In the genomic region with DNA sequence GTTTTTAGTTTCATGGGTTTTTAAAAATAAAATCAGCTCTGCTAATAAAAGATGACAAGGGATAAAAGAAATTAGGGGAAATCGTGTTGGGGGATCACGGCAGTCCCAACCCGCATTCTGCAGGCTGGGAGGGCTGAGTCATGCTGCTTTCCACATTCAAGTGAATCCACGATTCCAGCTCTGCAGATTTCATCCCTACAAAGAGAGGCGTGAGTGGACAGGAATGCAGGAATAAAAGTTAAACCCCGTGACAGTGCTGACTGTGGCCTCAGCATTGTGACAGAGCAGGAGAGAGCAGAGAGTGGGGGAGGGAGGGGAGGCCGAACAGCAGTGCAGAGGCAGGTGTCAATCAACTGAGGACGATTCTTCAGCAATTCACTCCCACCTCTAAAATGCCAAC, we compare ENCODE assay signal across 10 cellular contexts.
A peak's percentile ranks its signal among the peaks of the same experiment; 100 is the strongest.
DNase-seq lines count a peak whose midpoint lies in the region; ATAC-seq and TF ChIP-seq lines count a peak whose summit lies in the region.
"Had no signal": no experiment of that assay in that cellular context is flagged by ENCODE, and none has a peak within 500 bp of the region (broad histone marks: within the 10 kb centered on the region; RNA-seq: fewer than 3 reads in every experiment).

No MANE protein-coding gene starts in this region.

- peaks cover 0 to 6% of the 10 kb centered on the region in 2 donors for H3K4me1 ChIP-seq in mucosa of rectum (ENCODE audit: control insufficient read depth in 2 of 2, insufficient read depth in 2 of 2, low read length in 2 of 2)

- no peaks in the 10 kb centered on the region for H3K9me3 ChIP-seq in mucosa of rectum (ENCODE audit: control insufficient read depth in 2 of 2, low read length in 2 of 2)

- peaks cover 17 to 28% of the 10 kb centered on the region in 2 donors for H3K36me3 ChIP-seq in mucosa of rectum (ENCODE audit: control insufficient read depth in 2 of 2, insufficient read depth in 2 of 2, low read length in 2 of 2)

- no peak for ATAC-seq in GM21360 (IDR thresholded peaks at IDR 0.05; ENCODE audit: unreplicated experiment)

- POLR2A ChIA-PET in HEK293T (lab: Yijun Ruan, JAX) = no interaction called here

- CTCF ChIA-PET in HEK293T (lab: Yijun Ruan, JAX) = no interaction called here

- H3K4me3 ChIP-seq in mucosa of rectum (ENCODE audit: low read length in 2 of 2) = no peak overlapping the region

- no peaks in the 10 kb centered on the region for H3K27me3 ChIP-seq in mucosa of rectum (ENCODE audit: control insufficient read depth in 2 of 2, insufficient read depth in 2 of 2, low read length in 2 of 2)

- H3K9ac ChIP-seq in mucosa of rectum (ENCODE audit: low read depth in 1 of 2, low read length in 2 of 2) = no peak overlapping the region

- H3K27ac ChIP-seq in cingulate gyrus (ENCODE audit: low read depth, low read length) (peak overlapping the region; percentile 52), mucosa of rectum (ENCODE audit: low read depth in 2 of 2, low read length in 2 of 2) (peak overlapping the region; percentile 3 to 21)

- DNase-seq in A172 (ENCODE audit: low spot score) (peak; percentile 85), HEK293T (ENCODE audit: extremely low spot score) (no peak), NCI-H1105 (lab: John Stamatoyannopoulos, UW) (no peak), SHP77 (lab: John Stamatoyannopoulos, UW) (no peak)
- DNase-seq in stimulated activated CD4-positive, alpha-beta T cell treated with anti-CD3 and anti-CD28 coated beads, Interleukin-4, amount 100 ng/mL, for 1 hour = no peak
- DNase-seq: DMS 273 treated with DMSO at 0.1 percent for 48 hours, T1000 had no signal

TF ChIP-seq in HEK293T, 16 proteins besides CTCF, POLR2A, EP300 and RAD21:
- TF ChIP-seq, protein P1, sequence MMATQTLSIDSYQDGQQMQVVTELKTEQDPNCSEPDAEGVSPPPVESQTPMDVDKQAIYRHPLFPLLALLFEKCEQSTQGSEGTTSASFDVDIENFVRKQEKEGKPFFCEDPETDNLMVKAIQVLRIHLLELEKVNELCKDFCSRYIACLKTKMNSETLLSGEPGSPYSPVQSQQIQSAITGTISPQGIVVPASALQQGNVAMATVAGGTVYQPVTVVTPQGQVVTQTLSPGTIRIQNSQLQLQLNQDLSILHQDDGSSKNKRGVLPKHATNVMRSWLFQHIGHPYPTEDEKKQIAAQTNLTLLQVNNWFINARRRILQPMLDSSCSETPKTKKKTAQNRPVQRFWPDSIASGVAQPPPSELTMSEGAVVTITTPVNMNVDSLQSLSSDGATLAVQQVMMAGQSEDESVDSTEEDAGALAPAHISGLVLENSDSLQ (IDR thresholded peaks at IDR 0.05) = peak; percentile 46; the same call in 1 of the 2 replicates
- TF ChIP-seq FOXK2 (IDR thresholded peaks at IDR 0.05) = no peak
- no peak for TF ChIP-seq TARDBP (IDR thresholded peaks at IDR 0.05)
- TF ChIP-seq CTBP1 (IDR thresholded peaks at IDR 0.05; ENCODE audit: borderline replicate concordance) = no peak
- no peak for TF ChIP-seq ELF4 (IDR thresholded peaks at IDR 0.05)
